ENCODE assay signal across 14 cellular contexts in genomic region chr2:133438026-133438425, GRCh38.
A peak's percentile ranks its signal among the peaks of the same experiment; 100 is the strongest.
DNase-seq lines count a peak whose midpoint lies in the region; ATAC-seq lines count a peak whose summit lies in the region.
"Had no signal": no experiment of that assay in that cellular context is flagged by ENCODE, and none has a peak within 500 bp of the region (broad histone marks: within the 10 kb centered on the region; RNA-seq: fewer than 3 reads in every experiment).

No MANE protein-coding gene starts in this region.

- in situ Hi-C loops in ACHN (cut with HindIII; ENCODE audit: low pct_ligation_motif_present, low pct_unique_long_range_greater_than_20kb, low sequenced_read_pairs), result no loop called here

- DNase-seq in DMS53 (lab: John Stamatoyannopoulos, UW) (peak; percentile 63), NCI-H2029 treated with DMSO at 0.1 percent for 48 hours (lab: John Stamatoyannopoulos, UW) (peak; percentile 78), NCI-H69 (lab: John Stamatoyannopoulos, UW) (peak; percentile 58), left kidney (ENCODE audit: low read depth, low spot score) (peak; percentile 6), T-helper 1 cell (no peak), ACHN (no peak)
- DNase-seq: BE2C; CD4-positive, alpha-beta memory T cell; GM23248; MV-4-11; SJCRH30 had no signal

- ATAC-seq in HG02970 (IDR thresholded peaks at IDR 0.05; ENCODE audit: low FRiP score, unreplicated experiment) (no peak), HG03354 (IDR thresholded peaks at IDR 0.05; ENCODE audit: poor library complexity, severe bottlenecking, unreplicated experiment) (no peak)
- ATAC-seq: HCT116 had no signal

Comparison
In these comparisons a context has a peak if more than half of its experiments do, and no peak if none do; other contexts are left out.
1. DNase-seq: peak in DMS53 (single experiment), NCI-H2029 treated with DMSO at 0.1 percent for 48 hours (single experiment), NCI-H69 (single experiment) and left kidney (single experiment); none in T-helper 1 cell (0 of 5) and ACHN (single experiment).